ENCODE assay signal across 14 cellular contexts in the genomic region with DNA sequence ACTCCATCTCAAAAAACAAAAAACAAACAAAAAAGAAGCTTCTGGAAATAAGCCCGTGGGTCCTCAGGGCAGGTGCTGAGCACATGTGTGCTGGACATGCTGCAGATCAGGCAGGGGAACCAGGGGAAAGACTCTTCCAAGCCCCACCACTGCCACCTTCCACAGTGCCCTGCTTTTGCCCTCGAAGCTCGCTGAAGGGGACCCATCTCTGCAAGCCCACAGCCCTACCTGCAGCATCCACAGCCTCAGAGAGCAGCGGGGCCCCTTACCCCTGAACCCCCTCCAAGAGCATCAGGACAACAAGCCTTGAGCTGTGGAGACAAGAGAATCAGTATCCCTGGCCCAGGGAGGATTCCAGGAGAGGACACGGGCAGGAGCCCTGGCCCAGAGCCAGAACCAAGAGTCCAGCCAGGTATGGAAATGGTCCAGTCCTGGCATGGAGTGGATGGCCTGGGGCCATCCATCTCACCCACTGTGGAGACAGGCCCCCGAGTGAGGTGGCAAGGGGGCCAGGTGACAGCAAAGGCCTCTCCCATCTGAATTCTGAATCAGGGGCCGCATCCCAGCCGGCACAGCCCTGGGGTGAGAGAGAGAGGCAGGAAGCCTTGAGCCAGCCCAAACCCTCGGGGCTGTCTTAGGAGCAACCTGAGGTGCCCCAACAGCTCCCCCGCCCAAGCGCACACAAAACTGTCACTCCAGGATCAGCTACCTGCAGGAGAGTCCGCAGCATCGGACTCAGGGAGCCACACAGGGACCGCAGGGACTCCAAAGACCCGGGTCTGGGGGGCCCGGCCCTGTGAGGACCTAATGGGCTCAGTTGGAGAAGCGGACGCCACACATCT. TPM values are rescaled to one million over a fixed set of nuclear protein-coding genes. Genes with fewer than 3 reads are reported as not detected.
A peak's percentile ranks its signal among the peaks of the same experiment; 100 is the strongest.
DNase-seq lines count a peak whose midpoint lies in the region; ATAC-seq, FAIRE-seq and TF ChIP-seq lines count a peak whose summit lies in the region.
"Had no signal": no experiment of that assay in that cellular context is flagged by ENCODE, and none has a peak within 500 bp of the region (broad histone marks: within the 10 kb centered on the region; RNA-seq: fewer than 3 reads in every experiment).

No MANE protein-coding gene starts in this region.

- no peak overlapping the region for H3K4me2 ChIP-seq in K562 (ENCODE audit: insufficient read depth, low read length)
- H3K4me2 ChIP-seq: BLaER1 treated with 17β-estradiol and CSF1 and Interleukin-3, amounts not matched to agents 10 nM and 100 nM; GM23338 had no signal

- intact Hi-C loops in K562 (cut with micrococcal nuclease) (no loop called here), aorta (cut with DNase I) (no loop called here)

- FAIRE-seq in K562 (lab: Jason Lieb, UNC), result no peak
- FAIRE-seq: G401.6, GM12891 had no signal

- H3K27me3 ChIP-seq in K562 (ENCODE audit: control insufficient read depth in 2 of 2, insufficient read depth in 2 of 2, low read length in 2 of 2) (peaks cover 12 to 39% of the 10 kb centered on the region in 2 experiments; a peak in 4 of 5 replicates), aorta (ENCODE audit: control insufficient read depth in 1 of 2, insufficient read depth in 2 of 2, low read length in 1 of 2) (no peaks in the 10 kb centered on the region)
- H3K27me3 ChIP-seq: BLaER1 treated with 17β-estradiol and CSF1 and Interleukin-3, amounts not matched to agents 10 nM and 100 nM had no signal

- no peaks in the 10 kb centered on the region for H3K9me3 Mint-ChIP-seq in activated T-cell treated with anti-CD3 and anti-CD28 coated beads, Interleukin-2, amount 50 U/mL, for 24 hours
- no peaks in the 10 kb centered on the region for H3K9me3 Mint-ChIP-seq in activated CD4-positive, alpha-beta T cell treated with anti-CD3 and anti-CD28 coated beads, Interleukin-2, amount 10 ng/mL, durations not matched to agents 7 days and 5 days
- H3K9me3 Mint-ChIP-seq: CD4-positive, CD25-positive, alpha-beta regulatory T cell had no signal

- no peak overlapping the region for H2AFZ ChIP-seq in K562 (ENCODE audit: low read depth, low read length)
- H2AFZ ChIP-seq: GM23338 had no signal

- H3K27ac ChIP-seq in K562 (ENCODE audit: extremely low read depth, low read depth, low read length) (no peak overlapping the region), aorta (ENCODE audit: low read depth in 1 of 2, low read length in 2 of 2) (no peak overlapping the region)
- H3K27ac ChIP-seq: BLaER1 treated with 17β-estradiol and CSF1 and Interleukin-3, amounts not matched to agents 10 nM and 100 nM had no signal

- H3K4me1 ChIP-seq in K562 (replicated peaks in 1 of 2; ENCODE audit: control insufficient read depth in 2 of 2, insufficient read depth in 2 of 2, low read length in 2 of 2), result peaks cover 0 to 13% of the 10 kb centered on the region in 2 experiments; a peak in 2 of 5 replicates
- H3K4me1 ChIP-seq in aorta (ENCODE audit: control insufficient read depth in 1 of 2, insufficient read depth in 2 of 2, low read length in 2 of 2), result no peaks in the 10 kb centered on the region

- H3K27ac Mint-ChIP-seq in activated T-cell treated with anti-CD3 and anti-CD28 coated beads, Interleukin-2, amount 50 U/mL, for 24 hours, result no peak overlapping the region
- H3K27ac Mint-ChIP-seq in activated CD4-positive, alpha-beta T cell treated with anti-CD3 and anti-CD28 coated beads, Interleukin-2, amount 10 ng/mL, durations not matched to agents 7 days and 5 days, result no peak overlapping the region
- H3K27ac Mint-ChIP-seq: CD4-positive, CD25-positive, alpha-beta regulatory T cell; GM23338 had no signal

- no peak overlapping the region for H3K4me3 ChIP-seq in K562
- H3K4me3 ChIP-seq in aorta (ENCODE audit: low read length in 2 of 2), result no peak overlapping the region
- H3K4me3 ChIP-seq: BLaER1 treated with 17β-estradiol and CSF1 and Interleukin-3, amounts not matched to agents 10 nM and 100 nM; GM23338 had no signal

- 0% methylated on average over 18 of the region's 18 CpGs for WGBS in K562 (ENCODE audit: insufficient coverage, low coverage, missing lambda C conversion rate)
- 84 to 85% methylated on average over 18 of the region's 18 CpGs for WGBS in aorta, 2 donors

- POLR2A ChIA-PET in K562 (lab: Yijun Ruan, JAX), result interaction anchor here (0.6 to 1.7 kb wide), 3 partner anchors 11 to 340 kb away, joined by 3 to 4 read pairs (median 3); a partner anchor contains a TSS
- POLR2A ChIA-PET in activated CD4-positive, alpha-beta T cell treated with anti-CD3 and anti-CD28 coated beads, Interleukin-2, amount 10 ng/mL, durations not matched to agents 7 days and 5 days (lab: Charles Lee), result no interaction called here

- TF ChIP-seq RAD21 in K562 (CRISPR knock-in tag; conservative IDR thresholded peaks at IDR 0.05 in 1 of 2, IDR thresholded peaks at IDR 0.05 in 1 of 2), result no peak

- H3K79me2 ChIP-seq in K562 (ENCODE audit: control insufficient read depth, insufficient read depth, low read length), result no peaks in the 10 kb centered on the region

- no peak overlapping the region for H3K4me3 Mint-ChIP-seq in activated T-cell treated with anti-CD3 and anti-CD28 coated beads, Interleukin-2, amount 50 U/mL, for 24 hours
- no peak overlapping the region for H3K4me3 Mint-ChIP-seq in activated CD4-positive, alpha-beta T cell treated with anti-CD3 and anti-CD28 coated beads, Interleukin-2, amount 10 ng/mL, durations not matched to agents 7 days and 5 days
- H3K4me3 Mint-ChIP-seq: CD4-positive, CD25-positive, alpha-beta regulatory T cell; GM23338 had no signal

- no peaks in the 10 kb centered on the region for H3K27me3 Mint-ChIP-seq in activated T-cell treated with anti-CD3 and anti-CD28 coated beads, Interleukin-2, amount 50 U/mL, for 24 hours
- no peaks in the 10 kb centered on the region for H3K27me3 Mint-ChIP-seq in activated CD4-positive, alpha-beta T cell treated with anti-CD3 and anti-CD28 coated beads, Interleukin-2, amount 10 ng/mL, durations not matched to agents 7 days and 5 days
- H3K27me3 Mint-ChIP-seq: CD4-positive, CD25-positive, alpha-beta regulatory T cell had no signal

- H3K9me1 ChIP-seq in K562 (ENCODE audit: control insufficient read depth, insufficient read depth, low read length), result peaks cover 5% of the 10 kb centered on the region

- H4K20me1 ChIP-seq in K562 (replicated peaks; ENCODE audit: control insufficient read depth, insufficient read depth, low read length), result no peaks in the 10 kb centered on the region
- H4K20me1 ChIP-seq: BLaER1 treated with 17β-estradiol and CSF1 and Interleukin-3, amounts not matched to agents 10 nM and 100 nM had no signal

- H3K4me1 Mint-ChIP-seq in activated T-cell treated with anti-CD3 and anti-CD28 coated beads, Interleukin-2, amount 50 U/mL, for 24 hours (ENCODE audit: low read depth), result peaks cover 6% of the 10 kb centered on the region
- H3K4me1 Mint-ChIP-seq in activated CD4-positive, alpha-beta T cell treated with anti-CD3 and anti-CD28 coated beads, Interleukin-2, amount 10 ng/mL, durations not matched to agents 7 days and 5 days, result no peaks in the 10 kb centered on the region
- H3K4me1 Mint-ChIP-seq: GM23338 had no signal

- ATAC-seq in K562, result no peak
- ATAC-seq in left lobe of liver, result peak; percentile 64
- ATAC-seq in aorta (ENCODE audit: low FRiP score), result no peak
- ATAC-seq: GM23338 had no signal

- CTCF ChIA-PET in K562 (lab: Yijun Ruan, JAX; ENCODE audit: low intra/inter-chr PET ratio), result no interaction called here
- CTCF ChIA-PET in activated CD4-positive, alpha-beta T cell treated with anti-CD3 and anti-CD28 coated beads, Interleukin-2, amount 10 ng/mL, durations not matched to agents 7 days and 5 days (lab: Charles Lee), result interaction anchor here (1.2 kb wide), 1 partner anchor 23 kb away, joined by 3 read pairs; no protein-coding TSS in a partner anchor

- no peak for TF ChIP-seq EP300 in K562 (IDR thresholded peaks at IDR 0.05; ENCODE audit: low read length)

- in situ Hi-C loops in K562 (cut with MboI), result no loop called here

- no TSS peak for BruUV-seq in K562 (replicated peaks; lab: Mats Ljungman, UMichigan)

- no peak for TF ChIP-seq CTCF in K562 (IDR thresholded peaks at IDR 0.05 in 2 of 3, conservative IDR thresholded peaks at IDR 0.05 in 1 of 3; ENCODE audit: insufficient read depth in 2 of 3, low read depth in 1 of 3, low read length in 3 of 3)

- no peaks in the 10 kb centered on the region for H3K9me3 ChIP-seq in K562 (replicated peaks; ENCODE audit: control insufficient read depth, insufficient read depth, low read depth, low read length)
- no peaks in the 10 kb centered on the region for H3K9me3 ChIP-seq in aorta (ENCODE audit: control insufficient read depth, low read length)
- H3K9me3 ChIP-seq: BLaER1 treated with 17β-estradiol and CSF1 and Interleukin-3, amounts not matched to agents 10 nM and 100 nM had no signal

- no peak for TF ChIP-seq POLR2A in K562 (conservative IDR thresholded peaks at IDR 0.05)

- no peak overlapping the region for H3K9ac ChIP-seq in K562 (ENCODE audit: insufficient read depth in 1 of 2, low read depth in 2 of 2, low read length in 2 of 2)
- H3K9ac ChIP-seq: BLaER1 treated with 17β-estradiol and CSF1 and Interleukin-3, amounts not matched to agents 10 nM and 100 nM had no signal

- H3K36me3 Mint-ChIP-seq in activated T-cell treated with anti-CD3 and anti-CD28 coated beads, Interleukin-2, amount 50 U/mL, for 24 hours (ENCODE audit: low read depth), result no peaks in the 10 kb centered on the region
- no peaks in the 10 kb centered on the region for H3K36me3 Mint-ChIP-seq in activated CD4-positive, alpha-beta T cell treated with anti-CD3 and anti-CD28 coated beads, Interleukin-2, amount 10 ng/mL, durations not matched to agents 7 days and 5 days (ENCODE audit: low read depth)
- H3K36me3 Mint-ChIP-seq: CD4-positive, CD25-positive, alpha-beta regulatory T cell had no signal

- no peaks in the 10 kb centered on the region for H3K36me3 ChIP-seq in K562 (ENCODE audit: control insufficient read depth, insufficient read depth, low read length)
- no peaks in the 10 kb centered on the region for H3K36me3 ChIP-seq in aorta (ENCODE audit: control insufficient read depth in 1 of 2, insufficient read depth in 2 of 2, low read length in 1 of 2)
- H3K36me3 ChIP-seq: BLaER1 treated with 17β-estradiol and CSF1 and Interleukin-3, amounts not matched to agents 10 nM and 100 nM had no signal

- DNase-seq in activated T-cell treated with anti-CD3 and anti-CD28 coated beads, Interleukin-2, amount 50 U/mL, for 1 hour, result peak; percentile 9
- no peak for DNase-seq in activated T-cell treated with anti-CD3 and anti-CD28 coated beads, Interleukin-2, amount 50 U/mL, for 24 hours
- DNase-seq in K562 (ENCODE audit: extremely low read depth in 1 of 4, low spot score in 3 of 4) (no peak), left lobe of liver (ENCODE audit: low spot score) (no peak), aorta (peak; percentile 32 to 70), SIG-M5 treated with dmso at 0.1 percent for 504 hours (lab: John Stamatoyannopoulos, UW; ENCODE audit: unreplicated experiment) (no peak)
- DNase-seq in activated CD4-positive, alpha-beta T cell treated with anti-CD3 and anti-CD28 coated beads, Interleukin-2, amount 10 ng/mL, durations not matched to agents 7 days and 5 days, result no peak
- DNase-seq: ACHN; CD4-positive, CD25-positive, alpha-beta regulatory T cell; DMS79 had no signal

RNA-seq across cellular contexts. Expression of a gene that starts 51.8 kb away (rescaled TPM):
- total RNA-seq in K562 (2011; cell fraction: chromatin; rRNA removed; ENCODE audit: low replicate concordance), result 73.0 and 113 TPM in 2 replicates
- total RNA-seq in K562 (2011; cell fraction: nucleolus; rRNA removed), result 52.4 and 58.9 TPM in 2 replicates
- total RNA-seq in K562 (2011; cell fraction: nucleoplasm; rRNA removed), result 66.6 and 115 TPM in 2 replicates
- total RNA-seq in K562 (2014; rRNA removed) (76.3 and 82.9 TPM in 2 replicates), K562 (2014; rRNA removed; fragmentation: Illumina TruSeq; extraction: Trizol) (81.8 and 91.3 TPM in 2 replicates), K562 (2015; rRNA removed; fragmentation: Illumina TruSeq; extraction: Trizol) (106 and 111 TPM in 2 replicates), K562 (2021) (61.2 and 63.6 TPM in 2 replicates), left lobe of liver (21.0 TPM), aorta (1,000 to 10,000 TPM in 1 of 2 donors, 100 to 1,000 TPM in 1; 695 to 1,409 TPM)
- polyA plus RNA-seq in K562 (2011; rRNA removed) (104 and 126 TPM in 2 replicates), K562 (2014; fragmentation: Illumina TruSeq; extraction: Trizol) (87.6 and 108 TPM in 2 replicates), K562 (2014; fragmentation: Nextera tagmentation; extraction: Ambion mirVana) (10 to 100 TPM; 28.1 to 34.0 TPM), K562 (2014; rRNA removed) (77.4 and 86.3 TPM in 2 replicates), aorta (100 to 1,000 TPM; 800 to 937 TPM)
- polyA plus RNA-seq in K562 (2011; cell fraction: cytosol; rRNA removed), result 36.8 and 82.5 TPM in 2 replicates
- 30.6 and 46.4 TPM in 2 replicates for polyA plus RNA-seq in K562 (2011; cell fraction: nucleus; rRNA removed)
- 90.1 and 265 TPM in 2 replicates for polyA plus RNA-seq in K562 (2012)
- 79.9 and 121 TPM in 2 replicates for polyA minus RNA-seq in K562 (2011; rRNA and poly(A)+ RNA removed)
- polyA minus RNA-seq in K562 (2011; cell fraction: cytosol; rRNA and poly(A)+ RNA removed), result 31.3 and 61.1 TPM in 2 replicates
- 17.5 and 35.4 TPM in 2 replicates for polyA minus RNA-seq in K562 (2011; cell fraction: nucleus; rRNA and poly(A)+ RNA removed)
- total RNA-seq in activated CD4-positive, alpha-beta T cell treated with anti-CD3 and anti-CD28 coated beads, Interleukin-2, amount 10 ng/mL, durations not matched to agents 7 days and 5 days, result 100 to 1,000 TPM; 422 to 485 TPM

Comparison
In these comparisons a context has a peak if more than half of its experiments do, and no peak if none do; other contexts are left out.
1. DNase-seq: peak in activated T-cell treated with anti-CD3 and anti-CD28 coated beads, Interleukin-2, amount 50 U/mL, for 1 hour (single experiment) and aorta (2 of 2); none in activated T-cell treated with anti-CD3 and anti-CD28 coated beads, Interleukin-2, amount 50 U/mL, for 24 hours (single experiment), K562 (0 of 4), left lobe of liver (single experiment), SIG-M5 treated with dmso at 0.1 percent for 504 hours (single experiment) and activated CD4-positive, alpha-beta T cell treated with anti-CD3 and anti-CD28 coated beads, Interleukin-2, amount 10 ng/mL, durations not matched to agents 7 days and 5 days (single experiment).